In the genomic region with DNA sequence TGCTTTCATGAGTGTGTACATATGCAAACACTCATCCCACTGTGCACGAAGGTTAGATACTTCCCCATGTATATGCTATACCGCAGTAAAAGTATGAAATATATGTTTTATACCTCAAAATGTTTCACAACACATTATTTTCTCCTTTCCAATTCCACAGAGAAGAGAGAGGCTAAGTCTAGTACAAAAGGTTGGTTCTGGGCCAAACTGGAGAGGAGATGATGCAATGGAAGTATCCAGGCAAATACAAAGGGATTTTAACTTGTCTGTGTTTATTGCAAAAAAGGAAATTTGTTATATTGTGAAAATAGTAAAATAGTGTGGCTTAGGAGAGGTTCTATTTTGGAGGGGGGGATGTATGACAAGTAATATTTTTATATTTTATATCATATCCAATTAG, we compare ENCODE assay signal across 10 cellular contexts.
DNase-seq lines count a peak whose midpoint lies in the region; ATAC-seq and TF ChIP-seq lines count a peak whose summit lies in the region.
"Had no signal": no experiment of that assay in that cellular context is flagged by ENCODE, and none has a peak within 500 bp of the region (broad histone marks: within the 10 kb centered on the region; RNA-seq: fewer than 3 reads in every experiment).

No MANE protein-coding gene starts in this region.

- no peak for TF ChIP-seq EP300 in Ishikawa (IDR thresholded peaks at IDR 0.05; ENCODE audit: borderline replicate concordance)

- H3K4me3 ChIP-seq in astrocyte of the spinal cord (ENCODE audit: low read depth, low read length) (no peak overlapping the region), heart left ventricle (no peak overlapping the region), gastrocnemius medialis (no peak overlapping the region)
- H3K4me3 ChIP-seq: SJCRH30, tibial nerve had no signal

- no peaks in the 10 kb centered on the region for H3K27me3 ChIP-seq in heart left ventricle
- no peaks in the 10 kb centered on the region for H3K27me3 ChIP-seq in gastrocnemius medialis
- H3K27me3 ChIP-seq: SJCRH30, tibial nerve had no signal

- H3K4me1 ChIP-seq in heart left ventricle (peaks cover 0 to 39% (median 25%) of the 10 kb centered on the region in 12 donors), gastrocnemius medialis (peaks cover 44 to 45% of the 10 kb centered on the region in 2 donors)
- H3K4me1 ChIP-seq: SJCRH30 had no signal

- ATAC-seq in heart left ventricle (peak; percentile 49 to 85 (median 72)), gastrocnemius medialis (peak in 1 of 2 donors; percentile 74), HG02588 (IDR thresholded peaks at IDR 0.05; ENCODE audit: unreplicated experiment) (no peak)

- in situ Hi-C loops in astrocyte of the spinal cord (cut with HindIII; ENCODE audit: low sequenced_read_pairs) = no loop called here
- in situ Hi-C loops in gastrocnemius medialis (cut with MboI; ENCODE audit: low sequenced_read_pairs in 4 of 4) = no loop called here

- H3K27ac ChIP-seq in heart left ventricle (peak overlapping the region in 8 of 12 donors; percentile 21 to 55 (median 42)), gastrocnemius medialis (peak overlapping the region; percentile 63 to 70 (median 64))
- H3K27ac ChIP-seq: SJCRH30 had no signal

- intact Hi-C loops in heart left ventricle (cut with DNase I) = loop anchor here in 3 of 10 donors (10.0 kb wide), 3 partner anchors 90 to 140 kb away; partner anchors contain the start of gene PLCB1 (in 2 of the 3)
- intact Hi-C loops in gastrocnemius medialis (cut with DNase I; ENCODE audit: low total_unique reads) = loop anchor here (5.0 to 10.0 kb wide), 2 partner anchors 87 to 110 kb away; partner anchors contain the start of gene PLCB1

- DNase-seq in astrocyte of the spinal cord (ENCODE audit: low read depth, low spot score) (peak; percentile 60), heart left ventricle (peak in 4 of 5 donors; percentile 25 to 57 (median 33)), gastrocnemius medialis (peak; percentile 25 to 41), NCI-H1930 (lab: John Stamatoyannopoulos, UW) (no peak)
- no peak for DNase-seq in activated CD4-positive, alpha-beta T cell treated with anti-CD3 and anti-CD28 coated beads for 1 hour
- DNase-seq: DMS79, SJCRH30 had no signal

- 51 to 69% (median 55%) methylated on average over 2 of the region's 2 CpGs for WGBS in heart left ventricle, 4 donors

- no peaks in the 10 kb centered on the region for H3K9me3 ChIP-seq in heart left ventricle
- no peaks in the 10 kb centered on the region for H3K9me3 ChIP-seq in gastrocnemius medialis
- H3K9me3 ChIP-seq: SJCRH30, tibial nerve had no signal

- TF ChIP-seq RAD21 in Ishikawa (IDR thresholded peaks at IDR 0.05; ENCODE audit: low read depth) = no peak

- no peak for TF ChIP-seq CTCF in astrocyte of the spinal cord (IDR thresholded peaks at IDR 0.05; ENCODE audit: low read depth, low read length)
- no peak for TF ChIP-seq CTCF in heart left ventricle (IDR thresholded peaks at IDR 0.05)
- no peak for TF ChIP-seq CTCF in gastrocnemius medialis (IDR thresholded peaks at IDR 0.05 in 4 of 5, conservative IDR thresholded peaks at IDR 0.05 in 1 of 5)

- no peaks in the 10 kb centered on the region for H3K36me3 ChIP-seq in heart left ventricle
- H3K36me3 ChIP-seq in gastrocnemius medialis = no peaks in the 10 kb centered on the region
- H3K36me3 ChIP-seq: SJCRH30, tibial nerve had no signal

- TF ChIP-seq POLR2A in heart left ventricle (IDR thresholded peaks at IDR 0.05) (no peak), gastrocnemius medialis (IDR thresholded peaks at IDR 0.05) (no peak)

TF ChIP-seq in Ishikawa, 13 proteins besides CTCF, POLR2A, EP300 and RAD21:
- TF ChIP-seq, protein P1, sequence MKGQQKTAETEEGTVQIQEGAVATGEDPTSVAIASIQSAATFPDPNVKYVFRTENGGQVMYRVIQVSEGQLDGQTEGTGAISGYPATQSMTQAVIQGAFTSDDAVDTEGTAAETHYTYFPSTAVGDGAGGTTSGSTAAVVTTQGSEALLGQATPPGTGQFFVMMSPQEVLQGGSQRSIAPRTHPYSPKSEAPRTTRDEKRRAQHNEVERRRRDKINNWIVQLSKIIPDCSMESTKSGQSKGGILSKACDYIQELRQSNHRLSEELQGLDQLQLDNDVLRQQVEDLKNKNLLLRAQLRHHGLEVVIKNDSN (IDR thresholded peaks at IDR 0.05) = no peak
- TF ChIP-seq CEBPB (IDR thresholded peaks at IDR 0.05) (peak; percentile 80), NFIC (IDR thresholded peaks at IDR 0.05) (peak; percentile 48)

Comparison
In these comparisons a context has a peak if more than half of its experiments do, and no peak if none do; other contexts are left out.
1. DNase-seq: peak in astrocyte of the spinal cord (single experiment), heart left ventricle (4 of 5) and gastrocnemius medialis (2 of 2); none in NCI-H1930 (0 of 2) and activated CD4-positive, alpha-beta T cell treated with anti-CD3 and anti-CD28 coated beads for 1 hour (single experiment).